11 cellular contexts compared by ENCODE assay signal in genomic region chr2:205188516-205189138, GRCh38.
DNase-seq lines count a peak whose midpoint lies in the region; ATAC-seq, FAIRE-seq and TF ChIP-seq lines count a peak whose summit lies in the region.
"Had no signal": no experiment of that assay in that cellular context is flagged by ENCODE, and none has a peak within 500 bp of the region (broad histone marks: within the 10 kb centered on the region; RNA-seq: fewer than 3 reads in every experiment).

No MANE protein-coding gene starts in this region.

- TF ChIP-seq EP300 in HepG2 (IDR thresholded peaks at IDR 0.05; ENCODE audit: low read depth in 2 of 2, low read length in 2 of 2) (no peak), HepG2 (CRISPR knock-in tag; IDR thresholded peaks at IDR 0.05; ENCODE audit: borderline replicate concordance) (no peak)

- H3K56ac ChIP-seq in IMR-90 (ENCODE audit: extremely low read depth, insufficient read depth, low read length), result no peak overlapping the region

- no peak overlapping the region for H3K18ac ChIP-seq in IMR-90 (ENCODE audit: low read depth, low read length)

- H3K23ac ChIP-seq in IMR-90 (ENCODE audit: low read depth, low read length), result no peak overlapping the region

- no peaks in the 10 kb centered on the region for H3K9me3 ChIP-seq in IMR-90 (ENCODE audit: control insufficient read depth, insufficient read depth, low read length)
- no peaks in the 10 kb centered on the region; the same call in 1 of the 2 replicates for H3K9me3 ChIP-seq in HepG2 (ENCODE audit: low read length)

- TF ChIP-seq RAD21 in IMR-90 (IDR thresholded peaks at IDR 0.05; ENCODE audit: low read length) (no peak), HepG2 (CRISPR knock-in tag; IDR thresholded peaks at IDR 0.05) (no peak)

- BruUV-seq in IMR-90 (replicated peaks; lab: Mats Ljungman, UMichigan), result no TSS peak
- no TSS peak for BruUV-seq in HepG2 (replicated peaks; lab: Mats Ljungman, UMichigan)

- H2BK120ac ChIP-seq in IMR-90 (ENCODE audit: low read depth, low read length), result no peak overlapping the region; the same call in 1 of the 2 replicates

- H3K9ac ChIP-seq in IMR-90 (ENCODE audit: low read depth, low read length), result no peak overlapping the region
- no peak overlapping the region for H3K9ac ChIP-seq in HepG2 (ENCODE audit: insufficient read depth, low read depth, low read length)

- no peaks in the 10 kb centered on the region for H3K79me1 ChIP-seq in IMR-90 (ENCODE audit: low read depth in 1 of 2, low read length in 2 of 2)

- no peaks in the 10 kb centered on the region for H3K79me2 ChIP-seq in HepG2 (ENCODE audit: insufficient read depth, low read length)

- dilution Hi-C loops in IMR-90 (cut with HindIII; ENCODE audit: low sequenced_read_pairs, unreplicated experiment), result no loop called here

- H2BK5ac ChIP-seq in IMR-90 (ENCODE audit: low read depth, low read length, poor library complexity, severe bottlenecking), result no peak overlapping the region

- H3K4me3 ChIP-seq in IMR-90 (ENCODE audit: insufficient read depth, low read depth, low read length), result no peak overlapping the region
- H3K4me3 ChIP-seq in bronchial epithelial cell (ENCODE audit: low read depth, low read length), result no peak overlapping the region
- H3K4me3 ChIP-seq in HepG2 (replicated peaks in 1 of 3; ENCODE audit: insufficient read depth in 1 of 3, low read depth in 2 of 3, low read length in 3 of 3), result no peak overlapping the region

- intact Hi-C loops in IMR-90 (cut with micrococcal nuclease), result no loop called here
- intact Hi-C loops in HepG2 (cut with micrococcal nuclease; ENCODE audit: unreplicated experiment), result no loop called here

- H3K4me2 ChIP-seq in IMR-90 (ENCODE audit: low read depth, low read length) (peak overlapping the region; percentile 6; the same call in 1 of the 2 replicates), HepG2 (ENCODE audit: low read depth, low read length) (no peak overlapping the region)

- peaks cover 9% of the 10 kb centered on the region; the same call in 1 of the 2 replicates for H3K9me1 ChIP-seq in IMR-90 (ENCODE audit: insufficient read depth, low read length)

- no peak overlapping the region for H2BK15ac ChIP-seq in IMR-90 (ENCODE audit: low read depth, low read length)

- H3K27me3 ChIP-seq in IMR-90 (ENCODE audit: control insufficient read depth, insufficient read depth, low read length), result no peaks in the 10 kb centered on the region
- H3K27me3 ChIP-seq in bronchial epithelial cell (ENCODE audit: control insufficient read depth, insufficient read depth, low read length), result no peaks in the 10 kb centered on the region
- H3K27me3 ChIP-seq in HepG2 (ENCODE audit: control insufficient read depth in 1 of 2, insufficient read depth in 2 of 2, low read length in 2 of 2), result no peaks in the 10 kb centered on the region

- no peak overlapping the region for H4K5ac ChIP-seq in IMR-90 (ENCODE audit: low read depth, low read length)

- no peak overlapping the region for H4K91ac ChIP-seq in IMR-90 (ENCODE audit: insufficient read depth, low read depth, low read length)

- no CpG with 5 or more reads among the region's 4 CpGs for WGBS in IMR-90 (ENCODE audit: extremely low coverage in 2 of 2, insufficient read length in 1 of 2), 2 experiments
- WGBS in HepG2 (ENCODE audit: low lambda C conversion rate), result 48% methylated on average over 4 of the region's 4 CpGs

- H3K27ac ChIP-seq in IMR-90 (ENCODE audit: insufficient read depth, low read length), result peak overlapping the region; percentile 49; the same call in 1 of the 2 replicates
- no peak overlapping the region for H3K27ac ChIP-seq in HepG2 (ENCODE audit: extremely low read length, insufficient read depth, low read length)

- peaks cover 6% of the 10 kb centered on the region; the same call in 1 of the 2 replicates for H4K20me1 ChIP-seq in IMR-90 (ENCODE audit: insufficient read depth, low read length)
- H4K20me1 ChIP-seq in HepG2 (ENCODE audit: insufficient read depth, low read length), result no peaks in the 10 kb centered on the region

- POLR2A ChIA-PET in IMR-90 (lab: Charles Lee; ENCODE audit: unreplicated experiment), result no interaction called here
- POLR2A ChIA-PET in HepG2 (lab: Yijun Ruan, JAX), result no interaction called here

- H3K36me3 ChIP-seq in IMR-90 (ENCODE audit: control insufficient read depth, insufficient read depth, low read length) (peaks cover 1% of the 10 kb centered on the region; the same call in 1 of the 2 replicates), bronchial epithelial cell (ENCODE audit: control insufficient read depth, insufficient read depth, low read length) (no peaks in the 10 kb centered on the region), HepG2 (replicated peaks in 1 of 2; ENCODE audit: control insufficient read depth in 1 of 2, insufficient read depth in 2 of 2, low read length in 2 of 2) (no peaks in the 10 kb centered on the region)

- TF ChIP-seq CTCF in IMR-90 (conservative IDR thresholded peaks at IDR 0.05; ENCODE audit: low read depth, low read length) (no peak), bronchial epithelial cell (IDR thresholded peaks at IDR 0.05; ENCODE audit: insufficient read depth, low read length, severe bottlenecking) (no peak), HepG2 (CRISPR knock-in tag; IDR thresholded peaks at IDR 0.05) (no peak), GM20000 (IDR thresholded peaks at IDR 0.05; ENCODE audit: extremely low read depth, missing control alignments) (no peak)

- no peak overlapping the region for H4K8ac ChIP-seq in IMR-90 (ENCODE audit: low read depth in 2 of 2, low read length in 2 of 2)

- peak; percentile 75 for ATAC-seq in IMR-90 (ENCODE audit: low read depth)
- ATAC-seq in HepG2, result no peak
- ATAC-seq in GM21447 (IDR thresholded peaks at IDR 0.05; ENCODE audit: unreplicated experiment), result no peak
- ATAC-seq: stimulated activated naive CD8-positive, alpha-beta T cell treated with anti-CD3 and anti-CD28 coated beads, Interleukin-15, amount 100 ng/mL, for 72 hours had no signal

- in situ Hi-C loops in IMR-90 (cut with MboI; ENCODE audit: low sequenced_read_pairs), result no loop called here
- in situ Hi-C loops in HepG2 (cut with HindIII; ENCODE audit: extremely low pct_ligation_motif_present, low pct_unique_long_range_greater_than_20kb), result no loop called here

- FAIRE-seq in bronchial epithelial cell (lab: Jason Lieb, UNC), result no peak
- FAIRE-seq in HepG2 (lab: Jason Lieb, UNC), result no peak

- DNase-seq in A172 (ENCODE audit: low spot score) (peak; percentile 30), IMR-90 (peak; percentile 82), bronchial epithelial cell (ENCODE audit: low read depth) (peak; percentile 23), HepG2 (ENCODE audit: low spot score) (no peak), HuH-7 (ENCODE audit: low spot score) (no peak), GM20000 (ENCODE audit: low spot score) (no peak)
- DNase-seq in stimulated activated CD4-positive, alpha-beta T cell treated with anti-CD3 and anti-CD28 coated beads, Interleukin-4, amount 100 ng/mL, for 24 hours, result no peak
- DNase-seq: activated gamma-delta T cell; stimulated activated naive CD8-positive, alpha-beta T cell treated with anti-CD3 and anti-CD28 coated beads, Interleukin-15, amount 100 ng/mL, for 72 hours; T-helper 9 cell had no signal

- no peak overlapping the region for H2AK5ac ChIP-seq in IMR-90 (ENCODE audit: low read depth, low read length)

- H3K4me1 ChIP-seq in IMR-90 (ENCODE audit: control insufficient read depth, insufficient read depth, low read length) (peaks cover 8% of the 10 kb centered on the region; the same call in 1 of the 2 replicates), HepG2 (ENCODE audit: insufficient read depth, low read length) (0 out of 2 replicates have a peak, but pooled peaks cover 8% of the 10 kb centered on the region)

- TF ChIP-seq POLR2A in IMR-90 (IDR thresholded peaks at IDR 0.05; ENCODE audit: low read depth, low read length), result no peak
- TF ChIP-seq POLR2A in HepG2 (IDR thresholded peaks at IDR 0.05; ENCODE audit: insufficient read depth in 1 of 2, low read depth in 2 of 2, low read length in 2 of 2), result no peak

- no peak overlapping the region for H2AK9ac ChIP-seq in IMR-90 (replicated peaks; ENCODE audit: low read depth, low read length, poor library complexity)

- H2BK20ac ChIP-seq in IMR-90 (ENCODE audit: low read depth, low read length), result no peak overlapping the region

- H3K14ac ChIP-seq in IMR-90 (replicated peaks; ENCODE audit: low read depth, low read length), result 0 out of 2 replicates have a peak overlapping the region, but pooled peaks have one; percentile 20

- CTCF ChIA-PET in IMR-90 (lab: Yijun Ruan, JAX) (interaction anchor here (0.6 kb wide), 1 partner anchor 329 kb away, joined by 4 read pairs; no protein-coding TSS in a partner anchor), HepG2 (lab: Yijun Ruan, JAX; ENCODE audit: low intra/inter-chr PET ratio, low total read pairs) (no interaction called here)

- H2AFZ ChIP-seq in IMR-90 (replicated peaks; ENCODE audit: low read length, poor library complexity), result no peak overlapping the region
- H2AFZ ChIP-seq in HepG2 (ENCODE audit: low read length), result no peak overlapping the region

- no peak overlapping the region for H3K4ac ChIP-seq in IMR-90 (ENCODE audit: low read depth, low read length)

TF ChIP-seq in IMR-90, 13 proteins besides CTCF, POLR2A, EP300 and RAD21:
- TF ChIP-seq CEBPB (IDR thresholded peaks at IDR 0.05; ENCODE audit: low read depth, low read length) (peak; percentile 75), MAZ (IDR thresholded peaks at IDR 0.05; ENCODE audit: borderline replicate concordance, low read depth, low read length) (no peak)

TF ChIP-seq in HepG2, 621 proteins besides CTCF, POLR2A, EP300 and RAD21:
- TF ChIP-seq HNF4A (CRISPR knock-in tag; IDR thresholded peaks at IDR 0.05) (no peak), CEBPB (IDR thresholded peaks at IDR 0.05; ENCODE audit: borderline replicate concordance, low read depth, low read length) (0 out of 2 replicates have a peak, but pooled peaks have one; percentile 2)

Comparison
In these comparisons a context has a peak if more than half of its experiments do, and no peak if none do; other contexts are left out.
1. DNase-seq: peak in A172 (single experiment), IMR-90 (single experiment) and bronchial epithelial cell (single experiment); none in HepG2 (single experiment), HuH-7 (single experiment), GM20000 (single experiment) and stimulated activated CD4-positive, alpha-beta T cell treated with anti-CD3 and anti-CD28 coated beads, Interleukin-4, amount 100 ng/mL, for 24 hours (single experiment).